28 cellular contexts compared by ENCODE assay signal in genomic region chr9:136358016-136358415, GRCh38.
"Had no signal": no experiment of that assay in that cellular context is flagged by ENCODE, and none has a peak within 500 bp of the region (broad histone marks: within the 10 kb centered on the region; RNA-seq: fewer than 3 reads in every experiment).

No MANE protein-coding gene starts in this region.

- ATAC-seq: activated CD4-positive, alpha-beta T cell treated with anti-CD3 and anti-CD28 coated beads for 36 hours; activated CD8-positive, alpha-beta memory T cell treated with anti-CD3 and anti-CD28 coated beads, Interleukin-2, amount 10 ng/mL, durations not matched to agents 7 days and 5 days; activated CD8-positive, alpha-beta T cell treated with anti-CD3 and anti-CD28 coated beads, Interleukin-2, amount 10 ng/mL, durations not matched to agents 7 days and 5 days; activated naive CD8-positive, alpha-beta T cell treated with anti-CD3 and anti-CD28 coated beads, Interleukin-2, amount 50 U/mL, for 24 hours; gastroesophageal sphincter had no signal

- H3K9me3 ChIP-seq: ascending aorta, breast epithelium, colonic mucosa, esophagus squamous epithelium, gastroesophageal sphincter had no signal

- H3K27me3 ChIP-seq: ascending aorta, breast epithelium, cardiac muscle cell, colonic mucosa, esophagus squamous epithelium, gastroesophageal sphincter had no signal

- H3K36me3 ChIP-seq: breast epithelium, colonic mucosa had no signal

- H3K4me3 ChIP-seq: ascending aorta, breast epithelium, cardiac muscle cell, colonic mucosa, esophagus squamous epithelium, gastroesophageal sphincter had no signal

- H3K27ac ChIP-seq: ascending aorta, breast epithelium, cardiac muscle cell, colonic mucosa, epithelial cell of prostate, esophagus squamous epithelium, gastroesophageal sphincter had no signal

- FAIRE-seq: endometrium, endothelial cell of umbilical vein had no signal

- DNase-seq: activated CD4-positive, alpha-beta memory T cell treated with anti-CD3 and anti-CD28 coated beads for 36 hours; activated CD4-positive, alpha-beta T cell treated with anti-CD3 and anti-CD28 coated beads for 36 hours; activated CD4-positive, alpha-beta T cell treated with anti-CD3 and anti-CD28 coated beads, Interleukin-2, amount 10 ng/mL, durations not matched to agents 24 days and 14 days; activated CD4-positive, CD25-positive, alpha-beta regulatory T cell; activated CD4-positive, CD25-positive, alpha-beta regulatory T cell treated with anti-CD3 and anti-CD28 coated beads, Interleukin-2, amount 50 U/mL, for 72 hours; activated CD8-positive, alpha-beta memory T cell treated with anti-CD3 and anti-CD28 coated beads, Interleukin-2, amount 10 ng/mL, durations not matched to agents 7 days and 5 days; activated CD8-positive, alpha-beta memory T cell treated with anti-CD3 and anti-CD28 coated beads, Interleukin-2, amount 50 U/mL, for 4 hours; activated CD8-positive, alpha-beta T cell treated with anti-CD3 and anti-CD28 coated beads, Interleukin-2, amount 10 ng/mL, durations not matched to agents 7 days and 5 days; activated effector memory CD4-positive, alpha-beta T cell treated with anti-CD3 and anti-CD28 coated beads, Interleukin-2, amount 50 U/mL, for 16 hours; activated naive CD4-positive, alpha-beta T cell treated with anti-CD3 and anti-CD28 coated beads for 36 hours; activated naive CD8-positive, alpha-beta T cell treated with anti-CD3 and anti-CD28 coated beads for 36 hours; activated naive CD8-positive, alpha-beta T cell treated with anti-CD3 and anti-CD28 coated beads, Interleukin-2, amount 50 U/mL, for 24 hours; activated T-cell treated with anti-CD3 and anti-CD28 coated beads, Interleukin-2, amount 50 U/mL, for 1 hour; activated T-cell treated with anti-CD3 and anti-CD28 coated beads, Interleukin-2, amount 50 U/mL, for 48 hours; central memory CD4-positive, alpha-beta T cell; cerebellar nuclear complex; colonic mucosa; effector CD8-positive, alpha-beta T cell; esophagus squamous epithelium; foreskin melanocyte; T-helper 2 cell had no signal
